ENCODE assay signal across 1 cellular context in the genomic region with DNA sequence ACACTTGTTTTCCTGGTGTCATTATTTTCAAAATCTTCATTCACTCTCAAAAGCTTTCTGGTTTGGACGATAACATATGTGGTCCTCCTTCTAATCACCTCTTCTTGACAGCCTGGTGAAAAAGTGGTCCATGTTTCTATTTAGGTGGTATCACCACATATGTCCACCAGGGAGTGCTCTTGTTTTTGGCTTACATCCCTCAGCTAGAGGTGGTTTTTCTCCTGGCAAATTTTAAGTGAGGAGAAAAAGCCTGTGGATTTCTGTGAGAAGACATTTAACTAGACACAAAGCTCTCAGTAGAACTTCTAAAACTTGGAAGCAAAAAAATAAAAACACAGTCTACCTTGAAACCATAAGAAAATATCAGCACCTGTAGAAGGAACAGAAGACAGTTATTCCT.
TF ChIP-seq lines count a peak whose summit lies in the region.

No MANE protein-coding gene starts in this region.

TF ChIP-seq in HCT116, 20 proteins besides CTCF, POLR2A, EP300 and RAD21 (continued from another document):
- TF ChIP-seq, protein P1, sequence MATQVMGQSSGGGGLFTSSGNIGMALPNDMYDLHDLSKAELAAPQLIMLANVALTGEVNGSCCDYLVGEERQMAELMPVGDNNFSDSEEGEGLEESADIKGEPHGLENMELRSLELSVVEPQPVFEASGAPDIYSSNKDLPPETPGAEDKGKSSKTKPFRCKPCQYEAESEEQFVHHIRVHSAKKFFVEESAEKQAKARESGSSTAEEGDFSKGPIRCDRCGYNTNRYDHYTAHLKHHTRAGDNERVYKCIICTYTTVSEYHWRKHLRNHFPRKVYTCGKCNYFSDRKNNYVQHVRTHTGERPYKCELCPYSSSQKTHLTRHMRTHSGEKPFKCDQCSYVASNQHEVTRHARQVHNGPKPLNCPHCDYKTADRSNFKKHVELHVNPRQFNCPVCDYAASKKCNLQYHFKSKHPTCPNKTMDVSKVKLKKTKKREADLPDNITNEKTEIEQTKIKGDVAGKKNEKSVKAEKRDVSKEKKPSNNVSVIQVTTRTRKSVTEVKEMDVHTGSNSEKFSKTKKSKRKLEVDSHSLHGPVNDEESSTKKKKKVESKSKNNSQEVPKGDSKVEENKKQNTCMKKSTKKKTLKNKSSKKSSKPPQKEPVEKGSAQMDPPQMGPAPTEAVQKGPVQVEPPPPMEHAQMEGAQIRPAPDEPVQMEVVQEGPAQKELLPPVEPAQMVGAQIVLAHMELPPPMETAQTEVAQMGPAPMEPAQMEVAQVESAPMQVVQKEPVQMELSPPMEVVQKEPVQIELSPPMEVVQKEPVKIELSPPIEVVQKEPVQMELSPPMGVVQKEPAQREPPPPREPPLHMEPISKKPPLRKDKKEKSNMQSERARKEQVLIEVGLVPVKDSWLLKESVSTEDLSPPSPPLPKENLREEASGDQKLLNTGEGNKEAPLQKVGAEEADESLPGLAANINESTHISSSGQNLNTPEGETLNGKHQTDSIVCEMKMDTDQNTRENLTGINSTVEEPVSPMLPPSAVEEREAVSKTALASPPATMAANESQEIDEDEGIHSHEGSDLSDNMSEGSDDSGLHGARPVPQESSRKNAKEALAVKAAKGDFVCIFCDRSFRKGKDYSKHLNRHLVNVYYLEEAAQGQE (IDR thresholded peaks at IDR 0.05; ENCODE audit: low read depth): no peak
